In genomic region chr1:191065771-191066170, GRCh38 we compare ENCODE assay signal across 33 cellular contexts.
"Had no signal": no experiment of that assay in that cellular context is flagged by ENCODE, and none has a peak within 500 bp of the region (broad histone marks: within the 10 kb centered on the region; RNA-seq: fewer than 3 reads in every experiment).

No MANE protein-coding gene starts in this region.

- H3K27me3 Mint-ChIP-seq: activated CD4-positive, alpha-beta memory T cell treated with anti-CD3 and anti-CD28 coated beads, Interleukin-2, amount 10 ng/mL, durations not matched to agents 7 days and 5 days; activated CD4-positive, alpha-beta T cell treated with anti-CD3 and anti-CD28 coated beads, Interleukin-2, amount 10 ng/mL, durations not matched to agents 7 days and 5 days; activated naive CD8-positive, alpha-beta T cell; activated T-cell treated with anti-CD3 and anti-CD28 coated beads, Interleukin-2, amount 50 U/mL, for 24 hours; activated T-helper 17 cell treated with anti-CD3 and anti-CD28 coated beads, Interleukin-2, amount 50 U/mL, for 72 hours; central memory CD8-positive, alpha-beta T cell had no signal

- FAIRE-seq: astrocyte, bronchial epithelial cell, colon, endothelial cell of umbilical vein, frontal cortex had no signal

- H3K36me3 Mint-ChIP-seq: activated naive CD8-positive, alpha-beta T cell; WTC11 had no signal

- H3K4me1 Mint-ChIP-seq: activated CD4-positive, alpha-beta memory T cell treated with anti-CD3 and anti-CD28 coated beads, Interleukin-2, amount 10 ng/mL, durations not matched to agents 7 days and 5 days; activated CD4-positive, alpha-beta T cell treated with anti-CD3 and anti-CD28 coated beads, Interleukin-2, amount 10 ng/mL, durations not matched to agents 7 days and 5 days; activated T-helper 17 cell treated with anti-CD3 and anti-CD28 coated beads, Interleukin-2, amount 50 U/mL, for 72 hours; central memory CD8-positive, alpha-beta T cell; WTC11 had no signal

- H3K27me3 ChIP-seq: brain microvascular endothelial cell had no signal

- ATAC-seq: activated T-helper 17 cell treated with anti-CD3 and anti-CD28 coated beads, Interleukin-2, amount 50 U/mL, for 72 hours; esophagus mucosa; WTC11 had no signal

- DNase-seq: activated CD4-positive, alpha-beta memory T cell treated with anti-CD3 and anti-CD28 coated beads, Interleukin-2, amount 10 ng/mL, durations not matched to agents 7 days and 5 days; activated CD4-positive, alpha-beta T cell treated with anti-CD3 and anti-CD28 coated beads for 1 hour; activated CD4-positive, alpha-beta T cell treated with anti-CD3 and anti-CD28 coated beads for 4 hours; activated CD4-positive, alpha-beta T cell treated with anti-CD3 and anti-CD28 coated beads, Interleukin-2, amount 10 ng/mL, durations not matched to agents 7 days and 5 days; activated CD4-positive, alpha-beta T cell treated with anti-CD3 and anti-CD28 coated beads, Interleukin-2, amount 50 U/mL, for 4 hours; activated CD8-positive, alpha-beta memory T cell treated with anti-CD3 and anti-CD28 coated beads, Interleukin-2, amount 50 U/mL, for 48 hours; activated effector memory CD4-positive, alpha-beta T cell treated with Interleukin-2 at 50 U/mL for 16 hours; activated gamma-delta T cell treated with Interleukin-2 at 50 U/mL for 16 hours; activated naive CD4-positive, alpha-beta T cell treated with anti-CD3 and anti-CD28 coated beads, Interleukin-2, amount 50 U/mL, for 16 hours; activated naive CD4-positive, alpha-beta T cell treated with Interleukin-2 at 50 U/mL for 16 hours; activated T-cell treated with anti-CD3 and anti-CD28 coated beads for 4 hours; activated T-cell treated with anti-CD3 and anti-CD28 coated beads, Interleukin-2, amount 50 U/mL, for 24 hours; amniotic stem cell; anterior cingulate cortex; brain microvascular endothelial cell; cortex of kidney; dermis blood vessel endothelial cell; effector CD4-positive, alpha-beta T cell; foreskin fibroblast; head of caudate nucleus; T-helper 2 cell had no signal

- H3K36me3 ChIP-seq: brain microvascular endothelial cell had no signal

- H3K27ac Mint-ChIP-seq: activated CD4-positive, alpha-beta memory T cell treated with anti-CD3 and anti-CD28 coated beads, Interleukin-2, amount 10 ng/mL, durations not matched to agents 7 days and 5 days; activated CD4-positive, alpha-beta T cell treated with anti-CD3 and anti-CD28 coated beads, Interleukin-2, amount 10 ng/mL, durations not matched to agents 7 days and 5 days; activated naive CD8-positive, alpha-beta T cell; activated T-cell treated with anti-CD3 and anti-CD28 coated beads, Interleukin-2, amount 50 U/mL, for 24 hours; activated T-helper 17 cell treated with anti-CD3 and anti-CD28 coated beads, Interleukin-2, amount 50 U/mL, for 72 hours; WTC11 had no signal

- H3K27ac ChIP-seq: brain microvascular endothelial cell, epithelial cell of prostate, VCaP had no signal

- H3K4me3 Mint-ChIP-seq: activated CD4-positive, alpha-beta memory T cell treated with anti-CD3 and anti-CD28 coated beads, Interleukin-2, amount 10 ng/mL, durations not matched to agents 7 days and 5 days; activated CD4-positive, alpha-beta T cell treated with anti-CD3 and anti-CD28 coated beads, Interleukin-2, amount 10 ng/mL, durations not matched to agents 7 days and 5 days; activated naive CD8-positive, alpha-beta T cell; activated T-cell treated with anti-CD3 and anti-CD28 coated beads, Interleukin-2, amount 50 U/mL, for 24 hours; activated T-helper 17 cell treated with anti-CD3 and anti-CD28 coated beads, Interleukin-2, amount 50 U/mL, for 72 hours; central memory CD8-positive, alpha-beta T cell; WTC11 had no signal
